ENCODE assay signal across 1 cellular context in genomic region chr4:183468210-183469095, GRCh38.
TF ChIP-seq lines count a peak whose summit lies in the region.

No MANE protein-coding gene starts in this region.

TF ChIP-seq in K562, 482 proteins besides CTCF, POLR2A, EP300 and RAD21:
- no peak for TF ChIP-seq CAMTA2 (CRISPR knock-in tag; conservative IDR thresholded peaks at IDR 0.05)
- no peak for TF ChIP-seq ETV6 (IDR thresholded peaks at IDR 0.05; ENCODE audit: borderline replicate concordance in 1 of 2, low read depth in 2 of 2, low read length in 1 of 2)
- TF ChIP-seq ETV6 (CRISPR knock-in tag; IDR thresholded peaks at IDR 0.05; ENCODE audit: borderline replicate concordance), result no peak
- peak; percentile 35; the same call in 1 of the 2 replicates for TF ChIP-seq MAFG (tag; conservative IDR thresholded peaks at IDR 0.05)
- TF ChIP-seq ZHX1 (conservative IDR thresholded peaks at IDR 0.05; ENCODE audit: low read length), result no peak
- peak; percentile 66 for TF ChIP-seq ZNF316 (IDR thresholded peaks at IDR 0.05)
- TF ChIP-seq RBM14 (IDR thresholded peaks at IDR 0.05; ENCODE audit: borderline replicate concordance, insufficient read depth, low read depth, low read length), result no peak
- TF ChIP-seq ASH1L (IDR thresholded peaks at IDR 0.05; ENCODE audit: borderline replicate concordance, low read depth, partially characterized antibody), result no peak
- TF ChIP-seq LARP7 (IDR thresholded peaks at IDR 0.05), result no peak
- TF ChIP-seq TFE3 (CRISPR knock-in tag; IDR thresholded peaks at IDR 0.05), result no peak
- peak; percentile 20; the same call in 1 of the 2 replicates for TF ChIP-seq MAFF (IDR thresholded peaks at IDR 0.05; ENCODE audit: low read length)
- no peak for TF ChIP-seq MTA2 (IDR thresholded peaks at IDR 0.05; ENCODE audit: low read depth)
- no peak for TF ChIP-seq TEAD2 (tag; IDR thresholded peaks at IDR 0.05)
- TF ChIP-seq U2AF1 (optimal IDR thresholded peaks at IDR 0.05; ENCODE audit: low read depth, low read length), result no peak
- TF ChIP-seq PURB (CRISPR knock-in tag; IDR thresholded peaks at IDR 0.05; ENCODE audit: low read depth), result no peak
TF ChIP-seq in K562: peak in this region for 3.
